ENCODE assay signal across 19 cellular contexts in genomic region chr14:88929656-88930436, GRCh38.
DNase-seq lines count a peak whose midpoint lies in the region; ATAC-seq and TF ChIP-seq lines count a peak whose summit lies in the region.
"Had no signal": no experiment of that assay in that cellular context is flagged by ENCODE, and none has a peak within 500 bp of the region (broad histone marks: within the 10 kb centered on the region; RNA-seq: fewer than 3 reads in every experiment).

No MANE protein-coding gene starts in this region.

- TF ChIP-seq CTCF in AG09309 (IDR thresholded peaks at IDR 0.05; ENCODE audit: control insufficient read depth, insufficient read depth, low read depth, low read length, missing control alignments) (peak; percentile 28), GM12874 (IDR thresholded peaks at IDR 0.05; ENCODE audit: insufficient read depth, low read depth, low read length) (peak; percentile 21; the same call in 1 of the 2 replicates), fibroblast of pulmonary artery (IDR thresholded peaks at IDR 0.05; ENCODE audit: low read length, missing control alignments) (peak; percentile 5), type B pancreatic cell (conservative IDR thresholded peaks at IDR 0.05) (no peak)

- peaks cover 2% of the 10 kb centered on the region for H3K9me3 Mint-ChIP-seq in type B pancreatic cell

- no peaks in the 10 kb centered on the region for H3K4me1 ChIP-seq in aorta (ENCODE audit: control insufficient read depth in 1 of 2, insufficient read depth in 2 of 2, low read length in 2 of 2)
- H3K4me1 ChIP-seq: SJCRH30 had no signal

- no peaks in the 10 kb centered on the region for H3K27me3 ChIP-seq in aorta (ENCODE audit: control insufficient read depth in 1 of 2, insufficient read depth in 2 of 2, low read length in 1 of 2)
- H3K27me3 ChIP-seq: SJCRH30 had no signal

- no peaks in the 10 kb centered on the region for H3K36me3 Mint-ChIP-seq in type B pancreatic cell

- no peak overlapping the region for H3K27ac Mint-ChIP-seq in type B pancreatic cell
- H3K27ac Mint-ChIP-seq: activated T-cell treated with anti-CD3 and anti-CD28 coated beads, Interleukin-2, amount 50 U/mL, for 24 hours; naive thymus-derived CD8-positive, alpha-beta T cell; stimulated activated naive CD8-positive, alpha-beta T cell treated with anti-CD3 and anti-CD28 coated beads, Interleukin-15, Interleukin-2, amounts not matched to agents 100 ng/mL and 50 ng/mL, for 24 hours had no signal

- ATAC-seq in HG02678 (IDR thresholded peaks at IDR 0.05; ENCODE audit: unreplicated experiment) (no peak), GM18867 (IDR thresholded peaks at IDR 0.05; ENCODE audit: unreplicated experiment) (no peak), aorta (ENCODE audit: low FRiP score) (no peak)
- ATAC-seq: naive thymus-derived CD8-positive, alpha-beta T cell had no signal

- intact Hi-C loops in aorta (cut with DNase I): no loop called here

- H3K4me3 ChIP-seq in AG09309 (ENCODE audit: control insufficient read depth, low read depth, low read length): no peak overlapping the region
- no peak overlapping the region for H3K4me3 ChIP-seq in fibroblast of pulmonary artery (replicated peaks; ENCODE audit: low read depth, low read length)
- no peak overlapping the region for H3K4me3 ChIP-seq in aorta (ENCODE audit: low read length in 2 of 2)
- H3K4me3 ChIP-seq: GM23248, SJCRH30 had no signal

- WGBS in aorta, 2 donors: 92% methylated on average over 4 of the region's 4 CpGs

- peaks cover 3% of the 10 kb centered on the region for H3K27me3 Mint-ChIP-seq in type B pancreatic cell

- H3K9me3 ChIP-seq in aorta (ENCODE audit: control insufficient read depth, low read length): peaks cover 2% of the 10 kb centered on the region
- H3K9me3 ChIP-seq: SJCRH30 had no signal

- no peak overlapping the region for H3K27ac ChIP-seq in aorta (ENCODE audit: low read depth in 1 of 2, low read length in 2 of 2)
- H3K27ac ChIP-seq: GM23248, SJCRH30, VCaP had no signal

- DNase-seq in AG09309 (ENCODE audit: low read depth) (no peak), RPMI8226 (peak; percentile 4), fibroblast of pulmonary artery (ENCODE audit: low read depth) (no peak), type B pancreatic cell (ENCODE audit: extremely low spot score, unreplicated experiment) (no peak), aorta (no peak)
- DNase-seq: activated T-cell treated with anti-CD3 and anti-CD28 coated beads, Interleukin-2, amount 50 U/mL, for 24 hours; amniotic stem cell; C1 segment of cervical spinal cord; glutamatergic neuron; GM23248; naive thymus-derived CD8-positive, alpha-beta T cell; NCI-H526; retina had no signal

- no peak overlapping the region for H3K4me3 Mint-ChIP-seq in type B pancreatic cell
- H3K4me3 Mint-ChIP-seq: activated T-cell treated with anti-CD3 and anti-CD28 coated beads, Interleukin-2, amount 50 U/mL, for 24 hours; naive thymus-derived CD8-positive, alpha-beta T cell; stimulated activated naive CD8-positive, alpha-beta T cell treated with anti-CD3 and anti-CD28 coated beads, Interleukin-15, Interleukin-2, amounts not matched to agents 100 ng/mL and 50 ng/mL, for 24 hours had no signal

- no peaks in the 10 kb centered on the region for H3K36me3 ChIP-seq in aorta (ENCODE audit: control insufficient read depth in 1 of 2, insufficient read depth in 2 of 2, low read length in 1 of 2)
- H3K36me3 ChIP-seq: SJCRH30 had no signal

- peaks cover 6% of the 10 kb centered on the region for H3K4me1 Mint-ChIP-seq in type B pancreatic cell (ENCODE audit: unreplicated experiment)
- H3K4me1 Mint-ChIP-seq: naive thymus-derived CD8-positive, alpha-beta T cell had no signal
